Comparison of ENCODE assay signal across 9 cellular contexts in genomic region chr5:178205010-178205748, GRCh38. TPM values are rescaled to one million over a fixed set of nuclear protein-coding genes. Genes with fewer than 3 reads are reported as not detected.
DNase-seq lines count a peak whose midpoint lies in the region; ATAC-seq and TF ChIP-seq lines count a peak whose summit lies in the region.
"Had no signal": no experiment of that assay in that cellular context is flagged by ENCODE, and none has a peak within 500 bp of the region (broad histone marks: within the 10 kb centered on the region; RNA-seq: fewer than 3 reads in every experiment).

No MANE protein-coding gene starts in this region.

- H3K9me3 ChIP-seq in neutrophil: no peaks in the 10 kb centered on the region

- peaks cover 30 to 40% of the 10 kb centered on the region in 2 experiments for H3K4me1 ChIP-seq in neutrophil (ENCODE audit: control insufficient read depth in 1 of 2, insufficient read depth in 1 of 2, low read depth in 1 of 2, low read length in 1 of 2)

- TF ChIP-seq CTCF in neutrophil (IDR thresholded peaks at IDR 0.05): peak; percentile 17

- H3K27ac ChIP-seq in neutrophil (peak overlapping the region; percentile 85), substantia nigra (ENCODE audit: low read depth, low read length, poor library complexity, severe bottlenecking) (peak overlapping the region; percentile 83)

- H3K36me3 ChIP-seq in neutrophil: peaks cover 39% of the 10 kb centered on the region

- H3K4me3 ChIP-seq in neutrophil (ENCODE audit: low read depth in 1 of 2, low read length in 1 of 2): peak overlapping the region; percentile 92 to 99

- no peaks in the 10 kb centered on the region for H3K27me3 ChIP-seq in neutrophil

- ATAC-seq in GM19372 (IDR thresholded peaks at IDR 0.05; ENCODE audit: low read depth, unreplicated experiment): peak; percentile 54
- peak; percentile 43 for ATAC-seq in HG03520 (IDR thresholded peaks at IDR 0.05; ENCODE audit: unreplicated experiment)

- DNase-seq in COLO668 (lab: John Stamatoyannopoulos, UW; ENCODE audit: unreplicated experiment) (peak; percentile 76), RPMI7951 (ENCODE audit: low read depth) (peak; percentile 73), foreskin melanocyte (peak; percentile 71), substantia nigra (lab: John Stamatoyannopoulos, UW) (peak in 39 of 49 donors; percentile 6 to 91 (median 45))
- DNase-seq in activated gamma-delta T cell treated with anti-CD3 and anti-CD28 coated beads, Interleukin-2, amount 50 U/mL, for 16 hours (ENCODE audit: low read depth): peak; percentile 59

RNA-seq across cellular contexts. Expression of gene HNRNPAB, which starts 0.8 kb away (rescaled TPM):
- total RNA-seq in RPMI7951 (2014; rRNA removed; shearing (Covaris generic)): 56.8 and 57.6 TPM in 2 replicates

RNA-seq across cellular contexts. Expression of gene GMCL2, which starts 18.0 kb away (rescaled TPM):
- total RNA-seq in RPMI7951 (2014; rRNA removed; shearing (Covaris generic)): not detected in 2 replicates
- total RNA-seq: pulmonary artery endothelial cell had no signal

RNA-seq across cellular contexts. Expression of gene PHYKPL, which starts 27.4 kb away (rescaled TPM):
- 6.5 and 7.6 TPM in 2 replicates for total RNA-seq in RPMI7951 (2014; rRNA removed; shearing (Covaris generic))

RNA-seq across cellular contexts. Expression of gene NHP2, which starts 51.5 kb away (rescaled TPM):
- 212 and 267 TPM in 2 replicates for total RNA-seq in RPMI7951 (2014; rRNA removed; shearing (Covaris generic))

Comparison
In these comparisons a context has a peak if more than half of its experiments do, and no peak if none do; other contexts are left out.
1. Peak in every context shown above with its lines: DNase-seq, ATAC-seq, H3K4me3 ChIP-seq and H3K27ac ChIP-seq.